ENCODE assay signal across 27 cellular contexts in the genomic region with DNA sequence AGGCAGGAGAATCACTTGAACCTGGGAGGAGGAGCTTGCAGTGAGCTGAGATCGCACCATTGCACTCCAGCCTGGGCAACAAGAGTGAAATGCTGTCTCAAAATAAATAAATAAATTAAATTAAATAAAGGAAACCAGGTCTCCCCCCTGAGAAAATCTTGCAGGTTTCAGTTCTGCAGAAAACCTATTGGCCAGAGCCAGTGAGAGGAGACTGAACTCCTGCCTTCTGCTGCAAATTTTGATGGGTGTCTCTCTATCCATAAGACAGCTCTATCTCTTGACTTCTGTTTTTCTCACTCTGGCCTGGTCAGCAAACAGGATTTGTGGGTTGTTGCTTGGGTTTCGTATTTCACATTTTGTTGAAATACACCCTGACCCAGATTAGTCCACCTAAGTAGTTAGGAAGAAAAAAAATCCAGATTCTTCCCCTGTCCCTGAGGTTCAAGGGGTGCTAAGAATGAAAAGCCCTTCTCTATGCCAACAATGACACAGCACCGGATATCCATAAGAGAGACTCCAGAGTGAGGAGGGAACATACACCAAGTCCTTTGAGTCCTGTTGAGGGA.
"Had no signal": no experiment of that assay in that cellular context is flagged by ENCODE, and none has a peak within 500 bp of the region (broad histone marks: within the 10 kb centered on the region; RNA-seq: fewer than 3 reads in every experiment).

No MANE protein-coding gene starts in this region.

- H3K27ac ChIP-seq: esophagus muscularis mucosa, foreskin keratinocyte, heart right ventricle, left lung, lower lobe of right lung, ovary, skin epidermis, vagina had no signal

- H3K9me3 Mint-ChIP-seq: activated CD4-positive, alpha-beta memory T cell treated with anti-CD3 and anti-CD28 coated beads, Interleukin-2, amount 10 ng/mL, durations not matched to agents 7 days and 5 days; activated naive CD4-positive, alpha-beta T cell treated with anti-CD3 and anti-CD28 coated beads, Interleukin-2, amount 50 U/mL, for 24 hours; activated naive CD8-positive, alpha-beta T cell treated with anti-CD3 and anti-CD28 coated beads, Interleukin-2, amount 50 U/mL, for 24 hours; activated T-helper 2 cell treated with anti-CD3 and anti-CD28 coated beads, Interferon-gamma antibody, Interleukin-2, Interleukin-4, amounts not matched to agents 10 μg/mL and 5 μg/mL and 100 μg/mL, durations not matched to agents 14 hours and 24 hours and 36 hours; type B pancreatic cell had no signal

- DNase-seq: activated CD4-positive, alpha-beta memory T cell treated with anti-CD3 and anti-CD28 coated beads, Interleukin-2, amount 10 ng/mL, durations not matched to agents 7 days and 5 days; activated CD4-positive, alpha-beta T cell treated with anti-CD3 and anti-CD28 coated beads for 1 hour; activated CD4-positive, alpha-beta T cell treated with anti-CD3 and anti-CD28 coated beads, Interleukin-2, amount 10 ng/mL, durations not matched to agents 7 days and 5 days; activated naive CD8-positive, alpha-beta T cell treated with anti-CD3 and anti-CD28 coated beads, Interleukin-2, amount 50 U/mL, for 24 hours; activated T-cell treated with anti-CD3 and anti-CD28 coated beads, Interleukin-2, amount 50 U/mL, for 48 hours; amygdala; caudate nucleus; foreskin keratinocyte; heart right ventricle; left lung; lower lobe of right lung; mesendoderm; ovary; stimulated activated CD4-positive, alpha-beta T cell treated with anti-CD3 and anti-CD28 coated beads, Interleukin-12 subunit alpha, Interleukin-12 subunit beta, amount 100 ng/mL, for 4 hours; stimulated activated CD4-positive, alpha-beta T cell treated with anti-CD3 and anti-CD28 coated beads, Interleukin-4, amount 100 ng/mL, for 1 hour; stimulated activated naive CD8-positive, alpha-beta T cell treated with anti-CD3 and anti-CD28 coated beads, Interleukin-15, amount 100 ng/mL, for 72 hours; substantia nigra; T-helper 2 cell had no signal

- H3K4me1 ChIP-seq: foreskin keratinocyte, left lung, lower lobe of right lung, vagina had no signal

- H3K4me3 ChIP-seq: esophagus muscularis mucosa, heart right ventricle, left lung, lower lobe of right lung, ovary, skin epidermis, vagina had no signal

- H3K27me3 Mint-ChIP-seq: activated CD4-positive, alpha-beta T cell treated with anti-CD3 and anti-CD28 coated beads, Interleukin-2, amount 10 ng/mL, durations not matched to agents 7 days and 5 days; activated naive CD4-positive, alpha-beta T cell treated with anti-CD3 and anti-CD28 coated beads, Interleukin-2, amount 50 U/mL, for 24 hours; activated naive CD8-positive, alpha-beta T cell treated with anti-CD3 and anti-CD28 coated beads, Interleukin-2, amount 50 U/mL, for 24 hours; progenitor cell of endocrine pancreas; stimulated activated naive CD8-positive, alpha-beta T cell treated with anti-CD3 and anti-CD28 coated beads, Interleukin-15, amount 100 ng/mL, for 72 hours; type B pancreatic cell had no signal

- ATAC-seq: activated naive CD8-positive, alpha-beta T cell treated with anti-CD3 and anti-CD28 coated beads, Interleukin-2, amount 50 U/mL, for 24 hours; foreskin keratinocyte; heart right ventricle; left lung; lower lobe of right lung; sciatic nerve; stimulated activated naive CD8-positive, alpha-beta T cell treated with anti-CD3 and anti-CD28 coated beads, Interleukin-15, amount 100 ng/mL, for 72 hours had no signal

- H3K4me1 Mint-ChIP-seq: activated CD4-positive, alpha-beta memory T cell treated with anti-CD3 and anti-CD28 coated beads, Interleukin-2, amount 10 ng/mL, durations not matched to agents 7 days and 5 days; activated CD4-positive, alpha-beta T cell treated with anti-CD3 and anti-CD28 coated beads, Interleukin-2, amount 10 ng/mL, durations not matched to agents 7 days and 5 days had no signal

- H3K27ac Mint-ChIP-seq: activated CD4-positive, alpha-beta memory T cell treated with anti-CD3 and anti-CD28 coated beads, Interleukin-2, amount 10 ng/mL, durations not matched to agents 7 days and 5 days; activated CD4-positive, alpha-beta T cell treated with anti-CD3 and anti-CD28 coated beads, Interleukin-2, amount 10 ng/mL, durations not matched to agents 7 days and 5 days; activated naive CD4-positive, alpha-beta T cell treated with anti-CD3 and anti-CD28 coated beads, Interleukin-2, amount 50 U/mL, for 24 hours; activated naive CD8-positive, alpha-beta T cell treated with anti-CD3 and anti-CD28 coated beads, Interleukin-2, amount 50 U/mL, for 24 hours; activated T-helper 2 cell treated with anti-CD3 and anti-CD28 coated beads, Interferon-gamma antibody, Interleukin-2, Interleukin-4, amounts not matched to agents 10 μg/mL and 5 μg/mL and 100 μg/mL, durations not matched to agents 14 hours and 24 hours and 36 hours; nephron; progenitor cell of endocrine pancreas; stimulated activated naive CD8-positive, alpha-beta T cell treated with anti-CD3 and anti-CD28 coated beads, Interleukin-15, amount 100 ng/mL, for 72 hours; type B pancreatic cell had no signal

- H3K9me3 ChIP-seq: left lung, lower lobe of right lung, ovary, vagina had no signal

- H3K4me3 Mint-ChIP-seq: activated CD4-positive, alpha-beta memory T cell treated with anti-CD3 and anti-CD28 coated beads, Interleukin-2, amount 10 ng/mL, durations not matched to agents 7 days and 5 days; activated CD4-positive, alpha-beta T cell treated with anti-CD3 and anti-CD28 coated beads, Interleukin-2, amount 10 ng/mL, durations not matched to agents 7 days and 5 days; activated naive CD4-positive, alpha-beta T cell treated with anti-CD3 and anti-CD28 coated beads, Interleukin-2, amount 50 U/mL, for 24 hours; activated naive CD8-positive, alpha-beta T cell treated with anti-CD3 and anti-CD28 coated beads, Interleukin-2, amount 50 U/mL, for 24 hours; nephron; stimulated activated naive CD8-positive, alpha-beta T cell treated with anti-CD3 and anti-CD28 coated beads, Interleukin-15, amount 100 ng/mL, for 72 hours; type B pancreatic cell had no signal

- H3K27me3 ChIP-seq: esophagus muscularis mucosa, foreskin keratinocyte, left lung, ovary, vagina had no signal

- H3K36me3 ChIP-seq: esophagus muscularis mucosa, heart right ventricle, left lung, lower lobe of right lung, ovary, vagina had no signal
